ENCODE assay signal across 9 cellular contexts in the genomic region with DNA sequence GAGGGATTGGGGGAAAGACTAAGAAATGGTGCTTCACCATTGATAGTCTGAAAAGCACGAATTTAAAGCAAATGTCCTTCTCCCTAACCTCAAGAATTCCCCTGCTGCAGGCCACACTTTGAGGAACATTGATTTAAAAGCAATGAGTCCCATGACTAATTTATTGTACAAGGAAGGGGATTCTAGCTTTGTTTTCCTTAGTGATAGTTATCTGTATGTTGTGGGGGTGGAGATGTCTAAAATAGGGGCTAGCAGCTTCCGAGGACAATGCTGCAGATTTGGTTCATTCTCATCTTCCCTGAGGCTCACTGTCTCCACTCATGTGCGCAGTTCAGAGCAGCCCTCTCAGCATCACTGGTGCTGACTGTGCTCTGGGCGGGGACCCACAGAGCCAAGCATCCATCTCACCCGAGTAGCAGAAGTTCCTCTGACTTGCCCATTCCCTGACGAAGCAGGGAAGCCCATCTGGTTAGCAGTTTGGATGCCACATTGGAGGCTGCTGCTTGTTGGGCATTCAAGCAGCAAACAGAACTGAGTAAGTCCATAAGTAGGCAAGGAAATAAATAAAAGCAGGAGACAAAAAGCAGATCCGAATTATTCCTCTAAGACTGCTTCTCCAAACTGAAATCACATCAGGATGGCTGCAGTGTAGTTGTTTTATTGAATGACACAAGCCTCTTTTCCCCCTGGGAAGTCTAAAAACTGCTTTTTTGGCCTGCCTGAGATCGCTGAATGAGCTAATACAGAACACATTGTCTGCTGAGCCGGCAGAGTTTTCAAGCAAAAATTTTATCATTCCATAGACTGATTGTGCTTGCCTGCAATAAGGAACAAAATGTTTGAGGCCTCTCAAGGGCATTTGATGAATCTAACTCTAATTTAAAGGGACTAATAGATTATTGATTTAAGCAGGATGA. TPM values are rescaled to one million over a fixed set of nuclear protein-coding genes. Genes with fewer than 3 reads are reported as not detected.
DNase-seq lines count a peak whose midpoint lies in the region; ATAC-seq and TF ChIP-seq lines count a peak whose summit lies in the region.
"Had no signal": no experiment of that assay in that cellular context is flagged by ENCODE, and none has a peak within 500 bp of the region (broad histone marks: within the 10 kb centered on the region; RNA-seq: fewer than 3 reads in every experiment).

No MANE protein-coding gene starts in this region.

- no peaks in the 10 kb centered on the region for H3K36me3 Mint-ChIP-seq in HFFc6 (ENCODE audit: low read depth)

- H3K4me3 ChIP-seq in suprapubic skin = no peak overlapping the region

- no peak for ATAC-seq in GM18870 (IDR thresholded peaks at IDR 0.05; ENCODE audit: unreplicated experiment)

- H3K4me1 Mint-ChIP-seq in HFFc6 (ENCODE audit: low read depth) = peaks cover 66% of the 10 kb centered on the region

- TF ChIP-seq POLR2A in suprapubic skin (IDR thresholded peaks at IDR 0.05) = no peak

- no peaks in the 10 kb centered on the region for H3K9me3 Mint-ChIP-seq in HFFc6

- peaks cover 31% of the 10 kb centered on the region for H3K4me1 ChIP-seq in suprapubic skin

- no peak for TF ChIP-seq CTCF in HFFc6 (IDR thresholded peaks at IDR 0.05)
- TF ChIP-seq CTCF in suprapubic skin (IDR thresholded peaks at IDR 0.05) = no peak

- H3K9me3 ChIP-seq in suprapubic skin = no peaks in the 10 kb centered on the region

- WGBS in suprapubic skin = 47% methylated on average over 9 of the region's 9 CpGs

- TF ChIP-seq EP300 in suprapubic skin (IDR thresholded peaks at IDR 0.05) = no peak

- peak overlapping the region; percentile 66 for H3K4me3 Mint-ChIP-seq in HFFc6

- peak overlapping the region; percentile 14 for H3K27ac ChIP-seq in layer of hippocampus (ENCODE audit: low read depth, low read length)
- peak overlapping the region; percentile 60 for H3K27ac ChIP-seq in suprapubic skin

- H3K27me3 Mint-ChIP-seq in HFFc6 (ENCODE audit: insufficient read depth) = no peaks in the 10 kb centered on the region; the same call in none of the 2 replicates

- peak; percentile 54 for DNase-seq in HFFc6
- DNase-seq in cerebellar cortex (ENCODE audit: low spot score) = peak; percentile 83
- DNase-seq in suprapubic skin (ENCODE audit: low spot score in 2 of 2) = no peak
- DNase-seq in NCI-H2227 (lab: John Stamatoyannopoulos, UW; ENCODE audit: unreplicated experiment) = no peak
- no peak for DNase-seq in T-helper 1 cell
- DNase-seq in DMS53 treated with DMSO at 0.1 percent for 48 hours (lab: John Stamatoyannopoulos, UW; ENCODE audit: unreplicated experiment) = no peak
- DNase-seq: MV-4-11 had no signal

- H3K27me3 ChIP-seq in layer of hippocampus (ENCODE audit: control insufficient read depth, insufficient read depth, low read length) = no peaks in the 10 kb centered on the region
- H3K27me3 ChIP-seq in suprapubic skin = no peaks in the 10 kb centered on the region

- H3K36me3 ChIP-seq in suprapubic skin = no peaks in the 10 kb centered on the region

- H3K27ac Mint-ChIP-seq in HFFc6 = peak overlapping the region; percentile 62

RNA-seq across cellular contexts. Expression of gene RARB, which starts 27.5 kb away (rescaled TPM):
- total RNA-seq in HFFc6 (2021; fragmentation: NEBNext Ultra II Directional; extraction: Animal tissue kit (Norgen Biotek cat#: 25700)) = 1 to 10 TPM in 4 of 6 experiments, not detected in 2; 1.6 to 2.4 (median 1.8) TPM
- 1 to 10 TPM; 1.3 to 3.9 (median 1.5) TPM for total RNA-seq in suprapubic skin

Comparison
In these comparisons a context has a peak if more than half of its experiments do, and no peak if none do; other contexts are left out.
1. DNase-seq: peak in HFFc6 (single experiment) and cerebellar cortex (single experiment); none in suprapubic skin (0 of 2), NCI-H2227 (single experiment), T-helper 1 cell (0 of 5) and DMS53 treated with DMSO at 0.1 percent for 48 hours (single experiment).